13 cellular contexts compared by ENCODE assay signal in the genomic region with DNA sequence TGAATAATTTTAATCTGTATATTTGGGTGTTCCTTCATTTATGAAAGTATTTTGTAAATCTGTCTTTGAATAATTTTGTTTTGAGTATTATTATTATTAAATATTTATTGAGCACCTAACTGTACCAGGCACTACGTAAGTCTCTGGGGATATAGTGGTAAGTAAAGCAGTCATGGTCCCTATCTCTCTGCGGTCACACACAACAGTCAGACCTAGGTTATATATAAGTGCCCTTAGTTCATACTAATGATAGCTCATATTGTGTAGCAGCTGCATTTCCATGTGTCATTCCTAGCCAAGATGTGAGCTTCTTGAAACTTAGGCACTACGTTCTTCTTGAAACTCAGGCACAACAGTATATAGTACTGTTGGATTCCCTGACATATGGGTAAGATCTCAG. TPM values are rescaled to one million over a fixed set of nuclear protein-coding genes. Genes with fewer than 3 reads are reported as not detected.
DNase-seq lines count a peak whose midpoint lies in the region; ATAC-seq and TF ChIP-seq lines count a peak whose summit lies in the region.
"Had no signal": no experiment of that assay in that cellular context is flagged by ENCODE, and none has a peak within 500 bp of the region (broad histone marks: within the 10 kb centered on the region; RNA-seq: fewer than 3 reads in every experiment).

No MANE protein-coding gene starts in this region.

- no peak overlapping the region for H3K4me3 ChIP-seq in GM06990 (replicated peaks; ENCODE audit: low read depth, low read length)
- H3K4me3 ChIP-seq: ascending aorta had no signal

- H3K36me3 Mint-ChIP-seq in memory B cell = peaks cover 11% of the 10 kb centered on the region
- H3K36me3 Mint-ChIP-seq in activated T-cell treated with anti-CD3 and anti-CD28 coated beads, Interleukin-2, amount 50 U/mL, for 72 hours (ENCODE audit: insufficient read depth in 2 of 2) = peaks cover 4 to 18% of the 10 kb centered on the region in 2 donors

- no peaks in the 10 kb centered on the region for H3K27me3 Mint-ChIP-seq in memory B cell
- no peaks in the 10 kb centered on the region for H3K27me3 Mint-ChIP-seq in activated T-cell treated with anti-CD3 and anti-CD28 coated beads, Interleukin-2, amount 50 U/mL, for 72 hours (ENCODE audit: low read depth)
- H3K27me3 Mint-ChIP-seq: CD4-positive, alpha-beta memory T cell had no signal

- H3K36me3 ChIP-seq in GM06990 (ENCODE audit: control insufficient read depth, insufficient read depth, low read length) = no peaks in the 10 kb centered on the region; the same call in none of the 2 replicates

- ATAC-seq in GM19467 (IDR thresholded peaks at IDR 0.05; ENCODE audit: unreplicated experiment) (peak; percentile 62), HG03342 (IDR thresholded peaks at IDR 0.05; ENCODE audit: unreplicated experiment) (peak; percentile 77), memory B cell (ENCODE audit: low read depth) (peak; percentile 94)
- ATAC-seq in activated T-cell treated with anti-CD3 and anti-CD28 coated beads, Interleukin-2, amount 50 U/mL, for 72 hours (replicated peaks in 1 of 2) = no peak

- peak overlapping the region; percentile 58 for H3K27ac Mint-ChIP-seq in memory B cell
- no peak overlapping the region for H3K27ac Mint-ChIP-seq in activated T-cell treated with anti-CD3 and anti-CD28 coated beads, Interleukin-2, amount 50 U/mL, for 72 hours
- H3K27ac Mint-ChIP-seq: nephron progenitor cell had no signal

- no peak for TF ChIP-seq CTCF in GM06990 (IDR thresholded peaks at IDR 0.05; ENCODE audit: insufficient read depth, low read length, poor library complexity, severe bottlenecking)

- DNase-seq in GM06990 (ENCODE audit: extremely low read depth, insufficient read length) = peak; percentile 31
- DNase-seq in memory B cell (ENCODE audit: low spot score in 2 of 2) = no peak
- no peak for DNase-seq in NCI-H2107 (lab: John Stamatoyannopoulos, UW)
- DNase-seq in effector CD8-positive, alpha-beta T cell (lab: John Stamatoyannopoulos, UW) = no peak
- no peak for DNase-seq in OCI-M1 (lab: John Stamatoyannopoulos, UW)
- no peak for DNase-seq in activated T-cell treated with anti-CD3 and anti-CD28 coated beads, Interleukin-2, amount 50 U/mL, for 72 hours
- DNase-seq: CD4-positive, alpha-beta memory T cell; IMR-90; NCI-H2171 treated with DMSO at 0.1 percent for 48 hours; nephron progenitor cell had no signal

- H3K4me3 Mint-ChIP-seq in memory B cell = no peak overlapping the region
- H3K4me3 Mint-ChIP-seq in activated T-cell treated with anti-CD3 and anti-CD28 coated beads, Interleukin-2, amount 50 U/mL, for 72 hours = no peak overlapping the region
- H3K4me3 Mint-ChIP-seq: nephron progenitor cell had no signal

- no peaks in the 10 kb centered on the region for H3K27me3 ChIP-seq in GM06990 (replicated peaks; ENCODE audit: control insufficient read depth, insufficient read depth, low read length)
- H3K27me3 ChIP-seq: ascending aorta had no signal

- no peaks in the 10 kb centered on the region for H3K9me3 Mint-ChIP-seq in memory B cell
- H3K9me3 Mint-ChIP-seq in activated T-cell treated with anti-CD3 and anti-CD28 coated beads, Interleukin-2, amount 50 U/mL, for 72 hours = no peaks in the 10 kb centered on the region
- H3K9me3 Mint-ChIP-seq: CD4-positive, alpha-beta memory T cell; nephron progenitor cell had no signal

- peaks cover 24% of the 10 kb centered on the region for H3K4me1 Mint-ChIP-seq in memory B cell
- peaks cover 68% of the 10 kb centered on the region for H3K4me1 Mint-ChIP-seq in activated T-cell treated with anti-CD3 and anti-CD28 coated beads, Interleukin-2, amount 50 U/mL, for 72 hours (ENCODE audit: low read depth)
- H3K4me1 Mint-ChIP-seq: nephron progenitor cell had no signal

RNA-seq across cellular contexts. Expression of a gene that starts 12.4 kb away (rescaled TPM):
- 100 to 1,000 TPM; 109 to 111 TPM for total RNA-seq in activated T-cell treated with anti-CD3 and anti-CD28 coated beads, Interleukin-2, amount 50 U/mL, for 72 hours

RNA-seq across cellular contexts. Expression of a gene that starts 22.3 kb away (rescaled TPM):
- total RNA-seq in activated T-cell treated with anti-CD3 and anti-CD28 coated beads, Interleukin-2, amount 50 U/mL, for 72 hours = 10 to 100 TPM; 58.1 to 72.2 TPM

RNA-seq across cellular contexts. Expression of a gene that starts 31.2 kb away (rescaled TPM):
- total RNA-seq in activated T-cell treated with anti-CD3 and anti-CD28 coated beads, Interleukin-2, amount 50 U/mL, for 72 hours = 10 to 100 TPM; 60.6 to 66.4 TPM

RNA-seq across cellular contexts. Expression of a gene that starts 40.6 kb away (rescaled TPM):
- total RNA-seq in activated T-cell treated with anti-CD3 and anti-CD28 coated beads, Interleukin-2, amount 50 U/mL, for 72 hours = under 1 TPM; 0.55 to 0.69 TPM

Comparison
In these comparisons a context has a peak if more than half of its experiments do, and no peak if none do; other contexts are left out.
1. ATAC-seq: peak in GM19467 (single experiment), HG03342 (single experiment) and memory B cell (single experiment); none in activated T-cell treated with anti-CD3 and anti-CD28 coated beads, Interleukin-2, amount 50 U/mL, for 72 hours (0 of 2).